In the genomic region with DNA sequence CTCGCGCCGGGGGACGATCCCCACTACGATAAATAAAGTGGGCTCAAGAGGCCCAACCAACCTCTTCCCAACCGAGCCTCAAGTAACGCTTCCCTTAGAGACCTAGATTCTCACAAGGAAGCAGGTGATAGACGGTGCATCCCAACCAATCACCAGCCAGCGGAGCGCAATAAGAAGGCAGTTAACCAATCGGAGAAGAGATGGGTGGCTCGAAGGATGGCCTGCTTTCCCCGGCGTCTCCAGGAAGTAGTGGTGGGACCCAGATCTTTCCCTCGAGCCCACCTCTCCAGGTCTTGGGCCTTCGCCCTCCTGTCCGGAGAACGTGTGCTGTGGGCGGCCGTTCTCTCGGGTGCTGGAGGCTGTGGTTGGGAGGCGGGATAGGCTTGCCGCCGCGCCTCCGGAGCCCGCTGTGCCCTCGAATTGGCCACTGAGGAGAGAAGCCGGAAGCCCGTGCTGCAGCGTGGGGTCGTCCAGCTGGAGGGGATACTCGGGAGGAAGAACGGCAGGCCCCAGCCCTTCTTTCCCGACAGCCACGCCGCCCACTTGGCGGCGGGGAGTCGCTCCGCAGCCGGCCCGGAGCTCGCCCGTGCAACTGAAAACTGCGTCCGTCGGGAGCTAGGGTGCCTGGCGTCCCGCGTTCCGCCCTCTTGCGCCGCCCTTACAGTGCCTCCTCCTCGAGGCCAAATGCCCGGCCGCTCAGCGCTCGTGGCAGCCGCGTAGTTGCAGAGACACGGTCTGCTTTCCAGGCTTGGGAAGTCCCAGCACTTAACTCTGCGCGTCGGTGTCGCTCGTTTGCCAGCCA, we compare ENCODE assay signal across 8 cellular contexts. TPM values are rescaled to one million over a fixed set of nuclear protein-coding genes. Genes with fewer than 3 reads are reported as not detected.
A peak's percentile ranks its signal among the peaks of the same experiment; 100 is the strongest.
DNase-seq lines count a peak whose midpoint lies in the region; ATAC-seq and TF ChIP-seq lines count a peak whose summit lies in the region.

A gene (minus strand): TSS at position 594 of the 802 bp plus-strand sequence. CDS start 2,665 bp downstream, outside the sequence.

- CTCF ChIA-PET in activated B cell treated with CpG ODN at 0.5 μM for 24 hours (lab: Charles Lee) = interaction anchor here (1.1 to 3.8 kb wide), 2 partner anchors 34 to 37 kb away, joined by 3 to 26 read pairs; no protein-coding TSS in a partner anchor

- ATAC-seq in HG03196 (IDR thresholded peaks at IDR 0.05; ENCODE audit: unreplicated experiment) (peak; percentile 94), activated B cell treated with CpG ODN at 0.5 μM for 24 hours (ENCODE audit: low read depth) (peak; percentile 92)

- H3K4me3 Mint-ChIP-seq in activated B cell treated with CpG ODN at 0.5 μM for 24 hours (peak within 1 kb of the TSS; percentile 100), immature natural killer cell (peak within 1 kb of the TSS; percentile 95 to 100 (median 100))

- H3K27ac Mint-ChIP-seq in activated B cell treated with CpG ODN at 0.5 μM for 24 hours = peak within 1 kb of the TSS; percentile 100
- H3K27ac Mint-ChIP-seq in immature natural killer cell = peak within 1 kb of the TSS; percentile 91 to 100 (median 99)

- TF ChIP-seq CTCF in activated B cell treated with CpG ODN at 0.5 μM for 24 hours (IDR thresholded peaks at IDR 0.05) = no peak

- peak; percentile 75 for TF ChIP-seq POLR2A in GM18951 (IDR thresholded peaks at IDR 0.05; ENCODE audit: extremely low read depth, insufficient read depth, insufficient read length)

- peak; percentile 98 for DNase-seq in AG08396 (ENCODE audit: low spot score)
- peak; percentile 88 for DNase-seq in NCI-H345 (lab: John Stamatoyannopoulos, UW)
- DNase-seq in activated B cell treated with CpG ODN at 0.5 μM for 24 hours = peak; percentile 87
- peak; percentile 39 to 98 (median 87) for DNase-seq in caudate nucleus (lab: John Stamatoyannopoulos, UW)
- peak; percentile 89 to 92 (median 92) for DNase-seq in immature natural killer cell
- peak; percentile 94 for DNase-seq in smooth muscle cell of the brain vasculature (ENCODE audit: low read depth, low spot score)

- intact Hi-C loops in activated B cell treated with CpG ODN at 0.5 μM for 24 hours (cut with micrococcal nuclease) = loop anchor here (1.0 kb wide), 2 partner anchors 32 to 36 kb away; a partner anchor contains a TSS

- peaks cover 7% of the 10 kb centered on the region for H3K27me3 Mint-ChIP-seq in activated B cell treated with CpG ODN at 0.5 μM for 24 hours
- peaks cover 9 to 13% (median 12%) of the 10 kb centered on the region in 3 donors for H3K27me3 Mint-ChIP-seq in immature natural killer cell (ENCODE audit: low read depth in 3 of 3)

- H3K36me3 Mint-ChIP-seq in activated B cell treated with CpG ODN at 0.5 μM for 24 hours (ENCODE audit: low read depth) = peaks cover 37% of the 10 kb centered on the region
- peaks cover 0 to 26% (median 19%) of the 10 kb centered on the region in 3 donors for H3K36me3 Mint-ChIP-seq in immature natural killer cell

- H3K9me3 Mint-ChIP-seq in activated B cell treated with CpG ODN at 0.5 μM for 24 hours = no peaks in the 10 kb centered on the region
- H3K9me3 Mint-ChIP-seq in immature natural killer cell = no peaks in the 10 kb centered on the region

- in situ Hi-C loops in GM18951 (cut with MboI; ENCODE audit: low sequenced_read_pairs, unreplicated experiment) = no loop called here

- POLR2A ChIA-PET in activated B cell treated with CpG ODN at 0.5 μM for 24 hours (lab: Charles Lee) = interaction anchor here (0.6 to 6.2 kb wide), 7 partner anchors 12 to 320 kb away, joined by 3 to 125 read pairs (median 4); a partner anchor contains a TSS

- H3K4me1 Mint-ChIP-seq in activated B cell treated with CpG ODN at 0.5 μM for 24 hours (peaks cover 36% of the 10 kb centered on the region), immature natural killer cell (peaks cover 37 to 59% of the 10 kb centered on the region in 2 donors)

- peak within 1 kb of the TSS; percentile 94 for H3K27ac ChIP-seq in caudate nucleus (ENCODE audit: low read depth, low read length)

RNA-seq across cellular contexts. Expression of the gene that starts here (rescaled TPM):
- total RNA-seq in activated B cell treated with CpG ODN at 0.5 μM for 24 hours = 47.5 and 48.3 TPM in 2 replicates
- 10 to 100 TPM; 23.0 to 53.1 (median 31.2) TPM for polyA plus RNA-seq in immature natural killer cell

Comparison
In these comparisons a context has a peak if more than half of its experiments do, and no peak if none do; other contexts are left out.
1. Peak in every context shown above with its lines: DNase-seq, ATAC-seq and H3K27ac ChIP-seq.